Comparison of ENCODE assay signal across 22 cellular contexts in genomic region chr12:59382678-59383425, GRCh38.
DNase-seq lines count a peak whose midpoint lies in the region; ATAC-seq and TF ChIP-seq lines count a peak whose summit lies in the region.
"Had no signal": no experiment of that assay in that cellular context is flagged by ENCODE, and none has a peak within 500 bp of the region (broad histone marks: within the 10 kb centered on the region; RNA-seq: fewer than 3 reads in every experiment).

No MANE protein-coding gene starts in this region.

- TF ChIP-seq CTCF in neural progenitor cell (IDR thresholded peaks at IDR 0.05) (no peak), GM10266 (IDR thresholded peaks at IDR 0.05; ENCODE audit: control insufficient read depth, insufficient read depth, low read depth, missing control alignments) (no peak)

- H2AFZ ChIP-seq in neural progenitor cell (replicated peaks): peak overlapping the region; percentile 61

- H3K36me3 ChIP-seq in HUES64 (ENCODE audit: insufficient read depth, low read length) (no peaks in the 10 kb centered on the region), neural progenitor cell (no peaks in the 10 kb centered on the region)
- H3K36me3 ChIP-seq: esophagus muscularis mucosa, transverse colon had no signal

- no peaks in the 10 kb centered on the region for H4K20me1 ChIP-seq in neural progenitor cell (ENCODE audit: low read depth)

- peaks cover 2% of the 10 kb centered on the region for H3K4me1 Mint-ChIP-seq in neural progenitor cell
- H3K4me1 Mint-ChIP-seq: activated naive CD4-positive, alpha-beta T cell treated with anti-CD3 and anti-CD28 coated beads, Interleukin-2, amount 50 U/mL, for 24 hours; stimulated activated effector memory CD8-positive, alpha-beta T cell treated with anti-CD3 and anti-CD28 coated beads, Interleukin-12 subunit alpha, Interleukin-12 subunit beta, amount 100 ng/mL, for 72 hours had no signal

- no peaks in the 10 kb centered on the region for H3K36me3 Mint-ChIP-seq in neural progenitor cell
- H3K36me3 Mint-ChIP-seq: activated naive CD4-positive, alpha-beta T cell treated with anti-CD3 and anti-CD28 coated beads, Interleukin-2, amount 50 U/mL, for 24 hours; CD8-positive, alpha-beta memory T cell; stimulated activated effector memory CD8-positive, alpha-beta T cell treated with anti-CD3 and anti-CD28 coated beads, Interleukin-12 subunit alpha, Interleukin-12 subunit beta, amount 100 ng/mL, for 72 hours had no signal

- no peak overlapping the region for H3K27ac Mint-ChIP-seq in neural progenitor cell
- H3K27ac Mint-ChIP-seq: activated CD4-positive, alpha-beta T cell treated with anti-CD3 and anti-CD28 coated beads for 36 hours; activated naive CD4-positive, alpha-beta T cell treated with anti-CD3 and anti-CD28 coated beads, Interleukin-2, amount 50 U/mL, for 24 hours; CD8-positive, alpha-beta memory T cell; stimulated activated effector memory CD8-positive, alpha-beta T cell treated with anti-CD3 and anti-CD28 coated beads, Interleukin-12 subunit alpha, Interleukin-12 subunit beta, amount 100 ng/mL, for 72 hours had no signal

- H3K27ac ChIP-seq in HUES64 (ENCODE audit: low read depth, low read length): peak overlapping the region; percentile 45; the same call in 1 of the 2 replicates
- no peak overlapping the region for H3K27ac ChIP-seq in neural progenitor cell
- H3K27ac ChIP-seq: esophagus muscularis mucosa, transverse colon had no signal

- DNase-seq in NCI-H1694 (lab: John Stamatoyannopoulos, UW): peak; percentile 10
- no peak for DNase-seq in NCI-H1694 treated with DMSO at 0.1 percent for 48 hours (lab: John Stamatoyannopoulos, UW)
- DNase-seq in amniotic epithelial cell (ENCODE audit: low read depth): peak; percentile 20
- DNase-seq in neural progenitor cell (ENCODE audit: low spot score): no peak
- no peak for DNase-seq in GM10266 (ENCODE audit: extremely low spot score)
- no peak for DNase-seq in SKM-1 (lab: John Stamatoyannopoulos, UW; ENCODE audit: unreplicated experiment)
- DNase-seq: 8988T; activated CD4-positive, alpha-beta T cell treated with anti-CD3 and anti-CD28 coated beads for 36 hours; CD8-positive, alpha-beta memory T cell; dorsolateral prefrontal cortex; hypothalamus; left cardiac atrium; NCI-H1092 treated with DMSO at 0.1 percent for 48 hours; posterior cingulate gyrus; transverse colon had no signal

- H3K9me3 ChIP-seq in HUES64 (ENCODE audit: insufficient read depth, low read depth, low read length): no peaks in the 10 kb centered on the region
- H3K9me3 ChIP-seq in neural progenitor cell (ENCODE audit: low read depth): no peaks in the 10 kb centered on the region
- H3K9me3 ChIP-seq: esophagus muscularis mucosa, transverse colon had no signal

- no peak overlapping the region for H3K4me3 Mint-ChIP-seq in neural progenitor cell
- H3K4me3 Mint-ChIP-seq: activated CD4-positive, alpha-beta T cell treated with anti-CD3 and anti-CD28 coated beads for 36 hours; activated naive CD4-positive, alpha-beta T cell treated with anti-CD3 and anti-CD28 coated beads, Interleukin-2, amount 50 U/mL, for 24 hours; stimulated activated effector memory CD8-positive, alpha-beta T cell treated with anti-CD3 and anti-CD28 coated beads, Interleukin-12 subunit alpha, Interleukin-12 subunit beta, amount 100 ng/mL, for 72 hours had no signal

- H3K9ac ChIP-seq in HUES64 (ENCODE audit: low read depth, low read length) (no peak overlapping the region), neural progenitor cell (no peak overlapping the region)

- peaks cover 3% of the 10 kb centered on the region for H3K9me3 Mint-ChIP-seq in neural progenitor cell
- H3K9me3 Mint-ChIP-seq: activated naive CD4-positive, alpha-beta T cell treated with anti-CD3 and anti-CD28 coated beads, Interleukin-2, amount 50 U/mL, for 24 hours; CD8-positive, alpha-beta memory T cell; stimulated activated effector memory CD8-positive, alpha-beta T cell treated with anti-CD3 and anti-CD28 coated beads, Interleukin-12 subunit alpha, Interleukin-12 subunit beta, amount 100 ng/mL, for 72 hours had no signal

- H3F3A ChIP-seq in neural progenitor cell (ENCODE audit: low read depth): no peaks in the 10 kb centered on the region

- no peak for ATAC-seq in HG03135 (IDR thresholded peaks at IDR 0.05; ENCODE audit: unreplicated experiment)
- ATAC-seq: activated CD4-positive, alpha-beta T cell treated with anti-CD3 and anti-CD28 coated beads for 36 hours; K562; left cardiac atrium; Right ventricle myocardium inferior; stimulated activated effector memory CD8-positive, alpha-beta T cell treated with anti-CD3 and anti-CD28 coated beads, Interleukin-12 subunit alpha, Interleukin-12 subunit beta, amount 100 ng/mL, for 72 hours had no signal

- peaks cover 28% of the 10 kb centered on the region for H3K4me1 ChIP-seq in HUES64 (ENCODE audit: insufficient read depth, low read length)
- H3K4me1 ChIP-seq in neural progenitor cell: no peaks in the 10 kb centered on the region
- H3K4me1 ChIP-seq: esophagus muscularis mucosa had no signal

- H3K4me3 ChIP-seq in HUES64 (ENCODE audit: low read length) (no peak overlapping the region), neural progenitor cell (no peak overlapping the region)
- H3K4me3 ChIP-seq: dorsolateral prefrontal cortex, esophagus muscularis mucosa, K562, transverse colon had no signal

- H3K27me3 ChIP-seq in HUES64 (ENCODE audit: insufficient read depth, low read length) (no peaks in the 10 kb centered on the region), neural progenitor cell (no peaks in the 10 kb centered on the region)
- H3K27me3 ChIP-seq: dorsolateral prefrontal cortex, esophagus muscularis mucosa, transverse colon had no signal

- H3K79me2 ChIP-seq in neural progenitor cell (ENCODE audit: low read depth): no peaks in the 10 kb centered on the region

- 54% methylated on average over 3 of the region's 3 CpGs for WGBS in HUES64

- H3K4me2 ChIP-seq in neural progenitor cell: no peak overlapping the region

- H3K27me3 Mint-ChIP-seq in neural progenitor cell (ENCODE audit: insufficient read depth, low read depth): peaks cover 2% of the 10 kb centered on the region
- H3K27me3 Mint-ChIP-seq: CD8-positive, alpha-beta memory T cell had no signal

Comparison
In these comparisons a context has a peak if more than half of its experiments do, and no peak if none do; other contexts are left out.
1. DNase-seq: peak in NCI-H1694 (single experiment) and amniotic epithelial cell (single experiment); none in NCI-H1694 treated with DMSO at 0.1 percent for 48 hours (single experiment), neural progenitor cell (single experiment), GM10266 (single experiment) and SKM-1 (single experiment).